ENCODE assay signal across 8 cellular contexts in the genomic region with DNA sequence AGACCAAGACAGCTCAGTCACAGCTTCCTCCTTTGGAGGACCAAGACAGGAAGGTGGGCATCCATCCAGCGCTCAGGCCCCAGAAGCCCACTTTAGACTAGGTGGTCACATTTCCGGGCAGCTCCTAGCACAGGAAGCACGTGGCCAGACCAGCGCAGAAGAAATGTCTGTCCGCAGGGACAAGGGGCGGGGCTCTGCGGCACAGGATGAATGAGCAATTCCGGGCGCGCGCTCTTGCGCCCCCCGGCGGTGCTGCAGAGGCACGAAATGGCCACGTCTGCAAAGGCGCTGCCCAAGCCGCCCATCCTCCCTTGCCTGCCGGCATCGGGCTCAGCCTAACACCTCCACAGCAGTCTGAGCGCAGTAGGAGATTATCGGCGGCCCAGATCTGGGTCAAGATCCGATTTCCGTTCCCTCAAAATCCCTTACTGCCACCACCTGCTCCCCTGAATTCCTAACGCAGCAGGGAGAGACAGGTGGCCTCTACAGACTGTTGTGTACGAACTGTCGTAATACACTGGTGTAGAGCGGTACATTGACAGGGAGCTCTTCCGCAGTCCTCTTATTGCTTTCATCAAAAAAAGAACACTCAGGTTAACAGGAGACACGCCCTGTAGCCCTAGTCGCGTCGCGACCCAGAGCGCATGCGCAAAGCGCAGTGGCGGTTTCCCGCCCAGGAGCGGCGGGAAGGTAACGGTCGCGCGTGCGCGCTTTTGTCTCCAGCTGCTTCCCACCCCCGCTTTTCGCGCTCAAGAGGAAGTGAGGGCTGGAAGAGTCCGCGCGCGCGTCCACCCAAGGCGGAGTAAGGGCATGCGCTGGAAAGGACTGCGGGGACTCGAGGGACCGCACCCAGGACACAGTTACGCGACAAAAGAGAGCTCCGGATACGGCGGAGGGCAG.
DNase-seq lines count a peak whose midpoint lies in the region; ATAC-seq lines count a peak whose summit lies in the region.

No MANE protein-coding gene starts in this region.

- no peaks in the 10 kb centered on the region for H3K27me3 ChIP-seq in BLaER1 treated with 17β-estradiol and CSF1 and Interleukin-3, amounts not matched to agents 10 nM and 100 nM

- DNase-seq in NCI-H524 treated with DMSO at 0.1 percent for 48 hours (lab: John Stamatoyannopoulos, UW) (peak; percentile 82), left kidney (ENCODE audit: low read depth, low spot score) (peak; percentile 97)
- peak; percentile 96 for DNase-seq in activated CD4-positive, alpha-beta T cell treated with anti-CD3 and anti-CD28 coated beads for 48 hours
- DNase-seq in stimulated activated CD4-positive, alpha-beta T cell treated with anti-CD3 and anti-CD28 coated beads, Interleukin-1b, Interleukin-23, amount 100 ng/mL, for 4 hours (ENCODE audit: low read depth in 2 of 2), result peak; percentile 90 to 93

- H4K20me1 ChIP-seq in BLaER1 treated with 17β-estradiol and CSF1 and Interleukin-3, amounts not matched to agents 10 nM and 100 nM, result peaks cover 34 to 50% (median 42%) of the 10 kb centered on the region in 11 experiments

- peak overlapping the region; percentile 98 to 100 (median 100) for H3K9ac ChIP-seq in BLaER1 treated with 17β-estradiol and CSF1 and Interleukin-3, amounts not matched to agents 10 nM and 100 nM

- ATAC-seq in GM19324 (IDR thresholded peaks at IDR 0.05; ENCODE audit: low FRiP score, unreplicated experiment) (peak; percentile 59), HG03457 (IDR thresholded peaks at IDR 0.05; ENCODE audit: unreplicated experiment) (peak; percentile 33)

- no peaks in the 10 kb centered on the region for H3K9me3 ChIP-seq in BLaER1 treated with 17β-estradiol and CSF1 and Interleukin-3, amounts not matched to agents 10 nM and 100 nM (replicated peaks in 1 of 11)

- peaks cover 35 to 50% (median 39%) of the 10 kb centered on the region in 10 experiments for H3K4me1 ChIP-seq in BLaER1 treated with 17β-estradiol and CSF1 and Interleukin-3, amounts not matched to agents 10 nM and 100 nM

- peak overlapping the region; percentile 83 to 100 (median 92) for H3K4me2 ChIP-seq in BLaER1 treated with 17β-estradiol and CSF1 and Interleukin-3, amounts not matched to agents 10 nM and 100 nM

- H3K4me3 ChIP-seq in BLaER1 treated with 17β-estradiol and CSF1 and Interleukin-3, amounts not matched to agents 10 nM and 100 nM, result peak overlapping the region; percentile 77 to 100 (median 98)

- H3K27ac ChIP-seq in BLaER1 treated with 17β-estradiol and CSF1 and Interleukin-3, amounts not matched to agents 10 nM and 100 nM, result peak overlapping the region; percentile 96 to 100 (median 99)
- peak overlapping the region; percentile 98 for H3K27ac ChIP-seq in cingulate gyrus (ENCODE audit: low read depth, low read length)

- H3K36me3 ChIP-seq in BLaER1 treated with 17β-estradiol and CSF1 and Interleukin-3, amounts not matched to agents 10 nM and 100 nM, result peaks cover 29 to 39% (median 36%) of the 10 kb centered on the region in 11 experiments

Comparison
In these comparisons a context has a peak if more than half of its experiments do, and no peak if none do; other contexts are left out.
1. Peak in every context shown above with its lines: DNase-seq, ATAC-seq, H3K4me3 ChIP-seq and H3K27ac ChIP-seq.